24 cellular contexts compared by ENCODE assay signal in genomic region chr3:132587401-132587800, GRCh38. TPM values are rescaled to one million over a fixed set of nuclear protein-coding genes. Genes with fewer than 3 reads are reported as not detected.
"Had no signal": no experiment of that assay in that cellular context is flagged by ENCODE, and none has a peak within 500 bp of the region (broad histone marks: within the 10 kb centered on the region; RNA-seq: fewer than 3 reads in every experiment).

No MANE protein-coding gene starts in this region.

- H3K4me1 ChIP-seq: esophagus muscularis mucosa, foreskin keratinocyte, heart left ventricle, left lung, lower lobe of right lung had no signal

- H3K9me3 Mint-ChIP-seq: effector memory CD8-positive, alpha-beta T cell; endodermal cell; immature natural killer cell had no signal

- DNase-seq: dermis blood vessel endothelial cell; dorsolateral prefrontal cortex; effector CD8-positive, alpha-beta T cell; effector memory CD8-positive, alpha-beta T cell; endodermal cell; foreskin keratinocyte; heart left ventricle; hypothalamus; immature natural killer cell; islet precursor cell; kidney; left cardiac atrium; left lung; left ventricle myocardium superior; lower lobe of right lung; mesendoderm; midbrain; naive thymus-derived CD4-positive, alpha-beta T cell had no signal

- H3K79me2 ChIP-seq: hepatocyte had no signal

- H3K27ac ChIP-seq: coronary artery, dorsolateral prefrontal cortex, esophagus muscularis mucosa, foreskin keratinocyte, heart left ventricle, hepatocyte, left lung, lower lobe of right lung had no signal

- H3K27me3 Mint-ChIP-seq: effector memory CD8-positive, alpha-beta T cell; naive thymus-derived CD4-positive, alpha-beta T cell had no signal

- H3K4me3 ChIP-seq: coronary artery, dorsolateral prefrontal cortex, esophagus muscularis mucosa, heart left ventricle, hepatocyte, left lung, lower lobe of right lung had no signal

- ATAC-seq: effector memory CD8-positive, alpha-beta T cell; foreskin keratinocyte; heart left ventricle; left cardiac atrium; left lung; left ventricle myocardium superior; lower lobe of right lung; naive thymus-derived CD4-positive, alpha-beta T cell had no signal

- H3K4me3 Mint-ChIP-seq: effector memory CD8-positive, alpha-beta T cell; endodermal cell; immature natural killer cell; naive thymus-derived CD4-positive, alpha-beta T cell had no signal

- H3K4me1 Mint-ChIP-seq: endodermal cell, immature natural killer cell had no signal

- H3K27me3 ChIP-seq: dorsolateral prefrontal cortex, esophagus muscularis mucosa, foreskin keratinocyte, heart left ventricle, hepatocyte, left lung had no signal

- H3K27ac Mint-ChIP-seq: effector memory CD8-positive, alpha-beta T cell; endodermal cell; immature natural killer cell; naive thymus-derived CD4-positive, alpha-beta T cell had no signal

- H2AFZ ChIP-seq: hepatocyte had no signal

- H3K4me2 ChIP-seq: hepatocyte had no signal

- H3K9me3 ChIP-seq: esophagus muscularis mucosa, left lung, lower lobe of right lung had no signal

- H3K36me3 ChIP-seq: left lung, lower lobe of right lung had no signal

RNA-seq across cellular contexts. Expression of gene ACKR4, which starts 9.7 kb away (rescaled TPM):
- total RNA-seq: cerebellum, endodermal cell, epithelial cell of proximal tubule, frontal cortex had no signal
- polyA plus RNA-seq: naive thymus-derived CD4-positive, alpha-beta T cell had no signal
